In the genomic region with DNA sequence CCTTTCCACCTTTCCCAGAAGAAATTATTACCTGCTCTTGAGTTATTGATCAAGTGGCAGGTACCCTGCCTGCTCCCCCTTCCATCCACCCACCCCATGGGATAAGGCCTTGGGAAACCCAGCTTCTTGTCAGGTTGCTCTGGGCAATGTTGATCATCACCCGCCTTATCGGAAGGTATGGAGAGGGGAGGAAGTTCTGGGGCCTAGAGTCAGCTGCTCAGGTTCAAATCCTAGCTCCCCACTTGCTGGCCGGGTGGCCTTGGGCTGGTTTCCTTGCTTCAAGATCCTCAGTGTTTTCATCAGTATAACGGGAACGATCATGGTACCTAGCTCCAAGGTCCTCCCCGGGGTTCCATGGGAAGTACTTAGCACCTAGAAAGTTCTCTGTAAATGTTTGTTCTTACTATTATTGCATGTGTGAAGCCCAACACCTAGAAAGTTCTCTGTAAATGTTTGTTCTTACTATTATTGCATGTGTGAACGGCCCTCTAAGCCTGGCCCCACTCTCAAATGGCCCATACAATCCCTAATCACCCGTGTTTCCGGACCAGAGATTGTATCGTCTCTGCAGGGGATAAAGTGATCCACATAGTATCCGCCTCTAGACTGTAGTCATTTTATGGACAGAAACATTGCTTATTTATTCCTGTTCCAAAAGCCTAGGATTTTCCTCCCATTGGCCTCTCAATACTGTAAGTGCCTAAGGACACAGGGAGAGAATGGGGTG, we compare ENCODE assay signal across 8 cellular contexts. TPM values are rescaled to one million over a fixed set of nuclear protein-coding genes. Genes with fewer than 3 reads are reported as not detected.
DNase-seq lines count a peak whose midpoint lies in the region; ATAC-seq and TF ChIP-seq lines count a peak whose summit lies in the region.

No MANE protein-coding gene starts in this region.

- H3K9ac ChIP-seq in endocrine pancreas (ENCODE audit: control insufficient read depth, insufficient read depth, low read length) = peak overlapping the region; percentile 2

- BruUV-seq in Caco-2 (replicated peaks; lab: Mats Ljungman, UMichigan) = no TSS peak

- H3K36me3 ChIP-seq in Caco-2 (ENCODE audit: control insufficient read depth, insufficient read depth, low read length) (no peaks in the 10 kb centered on the region), endocrine pancreas (ENCODE audit: control insufficient read depth, insufficient read depth, low read length) (no peaks in the 10 kb centered on the region), neutrophil (peaks cover 11% of the 10 kb centered on the region)

- no peaks in the 10 kb centered on the region for H3K36me3 Mint-ChIP-seq in Caco-2 (ENCODE audit: insufficient read depth, unreplicated experiment)

- no peaks in the 10 kb centered on the region for H3K9me3 ChIP-seq in Caco-2
- H3K9me3 ChIP-seq in endocrine pancreas (ENCODE audit: control insufficient read depth, low read length) = no peaks in the 10 kb centered on the region
- H3K9me3 ChIP-seq in neutrophil = no peaks in the 10 kb centered on the region

- ATAC-seq in HG02938 (IDR thresholded peaks at IDR 0.05; ENCODE audit: unreplicated experiment) = no peak

- DNase-seq in Caco-2 = no peak
- peak; percentile 28 for DNase-seq in NB4 (ENCODE audit: low read depth)
- DNase-seq in NCI-H226 = no peak
- no peak for DNase-seq in NOMO-1 (lab: John Stamatoyannopoulos, UW; ENCODE audit: unreplicated experiment in 2 of 2)
- DNase-seq in stimulated activated CD8-positive, alpha-beta memory T cell treated with anti-CD3 and anti-CD28 coated beads, Interleukin-4, amount 100 ng/mL, for 48 hours = no peak

- peak overlapping the region; percentile 64 for H3K4me3 ChIP-seq in Caco-2 (ENCODE audit: low read depth, low read length)
- peak overlapping the region; percentile 56 for H3K4me3 ChIP-seq in NB4 (ENCODE audit: low read depth, low read length)
- H3K4me3 ChIP-seq in endocrine pancreas (ENCODE audit: control insufficient read depth, insufficient read depth, low read length) = no peak overlapping the region
- peak overlapping the region; percentile 78 to 99 for H3K4me3 ChIP-seq in neutrophil (ENCODE audit: low read depth in 1 of 2, low read length in 1 of 2)

- TF ChIP-seq CTCF in Caco-2 (IDR thresholded peaks at IDR 0.05; ENCODE audit: insufficient read depth in 1 of 2, low read depth in 1 of 2, low read length in 1 of 2, severe bottlenecking in 1 of 2, unreplicated experiment in 1 of 2) (no peak), NB4 (IDR thresholded peaks at IDR 0.05; ENCODE audit: low read depth, low read length) (no peak), neutrophil (IDR thresholded peaks at IDR 0.05) (no peak)

- peaks cover 3% of the 10 kb centered on the region for H3K27me3 Mint-ChIP-seq in Caco-2 (ENCODE audit: insufficient read depth, unreplicated experiment)

- H3K9me3 Mint-ChIP-seq in Caco-2 (ENCODE audit: unreplicated experiment) = no peaks in the 10 kb centered on the region

- peaks cover 9% of the 10 kb centered on the region for H3K4me1 Mint-ChIP-seq in Caco-2 (ENCODE audit: low read depth, unreplicated experiment)

- peaks cover 22% of the 10 kb centered on the region for H3K4me1 ChIP-seq in Caco-2
- no peaks in the 10 kb centered on the region for H3K4me1 ChIP-seq in endocrine pancreas (ENCODE audit: control insufficient read depth, insufficient read depth, low read length)
- peaks cover 50 to 59% of the 10 kb centered on the region in 2 experiments for H3K4me1 ChIP-seq in neutrophil (ENCODE audit: control insufficient read depth in 1 of 2, insufficient read depth in 1 of 2, low read depth in 1 of 2, low read length in 1 of 2)

- POLR2A ChIA-PET in Caco-2 (lab: Charles Lee) = interaction anchor here (0.7 kb wide), 1 partner anchor 1154 kb away, joined by 3 read pairs; no protein-coding TSS in a partner anchor

- peak overlapping the region; percentile 10 for H3K27ac Mint-ChIP-seq in Caco-2 (ENCODE audit: unreplicated experiment)

- intact Hi-C loops in Caco-2 (cut with micrococcal nuclease; ENCODE audit: unreplicated experiment) = loop anchor here (1.0 kb wide), 2 partner anchors 17 to 172 kb away; no protein-coding TSS in a partner anchor

- H3K27ac ChIP-seq in neutrophil = peak overlapping the region; percentile 99

- CTCF ChIA-PET in Caco-2 (lab: Charles Lee) = interaction anchor here (0.6 to 3.7 kb wide), 2 partner anchors 171 to 1959 kb away, joined by 3 to 18 read pairs; no protein-coding TSS in a partner anchor

- TF ChIP-seq POLR2A in NB4 (IDR thresholded peaks at IDR 0.05; ENCODE audit: extremely low read depth, insufficient read length) = no peak

- H3K27me3 ChIP-seq in Caco-2 (replicated peaks; ENCODE audit: control insufficient read depth, insufficient read depth, low read length) (0 out of 2 replicates have a peak, but pooled peaks cover 4% of the 10 kb centered on the region), endocrine pancreas (ENCODE audit: control insufficient read depth, insufficient read depth, low read length) (no peaks in the 10 kb centered on the region), neutrophil (no peaks in the 10 kb centered on the region)

- H3K4me3 Mint-ChIP-seq in Caco-2 (ENCODE audit: unreplicated experiment) = peak overlapping the region; percentile 77

RNA-seq across cellular contexts. Expression of gene PREX1, which starts 1.1 kb away (rescaled TPM):
- 7.7 and 9.5 TPM in 2 replicates for total RNA-seq in Caco-2 (2022)
